14 cellular contexts compared by ENCODE assay signal in genomic region chr11:104256525-104256924, GRCh38.
DNase-seq lines count a peak whose midpoint lies in the region; ATAC-seq, FAIRE-seq and TF ChIP-seq lines count a peak whose summit lies in the region.
"Had no signal": no experiment of that assay in that cellular context is flagged by ENCODE, and none has a peak within 500 bp of the region (broad histone marks: within the 10 kb centered on the region; RNA-seq: fewer than 3 reads in every experiment).

No MANE protein-coding gene starts in this region.

- DNase-seq in Kasumi-1 (lab: John Stamatoyannopoulos, UW) = peak; percentile 33 to 56
- DNase-seq in astrocyte (ENCODE audit: low read depth) = no peak
- DNase-seq in mesenchymal stem cell = peak; percentile 12
- DNase-seq in NCI-H2107 (lab: John Stamatoyannopoulos, UW) = no peak
- no peak for DNase-seq in retina
- DNase-seq: activated CD4-positive, alpha-beta T cell treated with anti-CD3 and anti-CD28 coated beads, Interleukin-2, amount 10 ng/mL, durations not matched to agents 24 days and 14 days; effector CD8-positive, alpha-beta T cell; NCI-H345; stimulated activated CD8-positive, alpha-beta memory T cell treated with anti-CD3 and anti-CD28 coated beads, Interleukin-4, amount 100 ng/mL, for 48 hours had no signal

- H3K27me3 ChIP-seq in DOHH2 (ENCODE audit: control insufficient read depth, low read length) (no peaks in the 10 kb centered on the region), astrocyte (ENCODE audit: insufficient read depth, low read length) (no peaks in the 10 kb centered on the region), mesenchymal stem cell (ENCODE audit: control insufficient read depth in 1 of 2, insufficient read depth in 1 of 2, low read length in 2 of 2) (no peaks in the 10 kb centered on the region)

- no peaks in the 10 kb centered on the region for H3K36me3 ChIP-seq in DOHH2 (ENCODE audit: control insufficient read depth, low read length)
- H3K36me3 ChIP-seq in astrocyte (ENCODE audit: insufficient read depth, low read length) = no peaks in the 10 kb centered on the region
- no peaks in the 10 kb centered on the region for H3K36me3 ChIP-seq in mesenchymal stem cell (ENCODE audit: control insufficient read depth in 1 of 2, insufficient read depth in 2 of 2, low read depth in 1 of 2, low read length in 2 of 2)

- no peak overlapping the region for H3K4me3 ChIP-seq in DOHH2 (ENCODE audit: low read length)
- no peak overlapping the region for H3K4me3 ChIP-seq in astrocyte (ENCODE audit: insufficient read depth, low read depth, low read length)
- no peak overlapping the region for H3K4me3 ChIP-seq in mesenchymal stem cell (ENCODE audit: insufficient read depth in 1 of 2, low read depth in 1 of 2, low read length in 2 of 2)

- H4K8ac ChIP-seq in mesenchymal stem cell (ENCODE audit: low read length) = no peak overlapping the region

- H3K4ac ChIP-seq in mesenchymal stem cell (ENCODE audit: low read depth in 1 of 2, low read length in 2 of 2) = no peak overlapping the region

- no peaks in the 10 kb centered on the region for H3F3A ChIP-seq in DOHH2 (ENCODE audit: control insufficient read depth, insufficient read depth)

- H3K9me3 ChIP-seq in DOHH2 (ENCODE audit: control insufficient read depth, insufficient read depth, low read length) (no peaks in the 10 kb centered on the region), astrocyte (ENCODE audit: insufficient read depth, low read depth, low read length) (no peaks in the 10 kb centered on the region), mesenchymal stem cell (ENCODE audit: control insufficient read depth, low read length) (no peaks in the 10 kb centered on the region)

- H3K79me2 ChIP-seq in DOHH2 (ENCODE audit: control insufficient read depth, low read length) = no peaks in the 10 kb centered on the region
- no peaks in the 10 kb centered on the region for H3K79me2 ChIP-seq in astrocyte (ENCODE audit: insufficient read depth, low read length)

- H3K27ac ChIP-seq in DOHH2 (ENCODE audit: low read depth, low read length) (no peak overlapping the region), astrocyte (ENCODE audit: low read depth, low read length) (no peak overlapping the region), mesenchymal stem cell (ENCODE audit: low read length, poor library complexity, severe bottlenecking) (no peak overlapping the region)
- H3K27ac ChIP-seq: KMS-11 had no signal

- no peak overlapping the region for H3K27ac Mint-ChIP-seq in astrocyte (ENCODE audit: unreplicated experiment)
- H3K27ac Mint-ChIP-seq: activated CD4-positive, alpha-beta T cell treated with anti-CD3 and anti-CD28 coated beads, Interleukin-2, amount 10 ng/mL, durations not matched to agents 24 days and 14 days had no signal

- H2BK120ac ChIP-seq in mesenchymal stem cell (ENCODE audit: low read depth, low read length) = no peak overlapping the region

- H2AK5ac ChIP-seq in mesenchymal stem cell (ENCODE audit: low read length, severe bottlenecking) = no peak overlapping the region

- H3K9ac ChIP-seq in astrocyte (ENCODE audit: low read length) (no peak overlapping the region), mesenchymal stem cell (ENCODE audit: low read length) (no peak overlapping the region)
- H3K9ac ChIP-seq: KMS-11 had no signal

- no peak for FAIRE-seq in astrocyte (lab: Jason Lieb, UNC)
- FAIRE-seq: H54 had no signal

- H3K14ac ChIP-seq in mesenchymal stem cell (ENCODE audit: low read length in 2 of 2) = no peak overlapping the region

- no peaks in the 10 kb centered on the region for H4K20me1 ChIP-seq in DOHH2 (ENCODE audit: control insufficient read depth, insufficient read depth, low read depth, low read length)
- no peaks in the 10 kb centered on the region for H4K20me1 ChIP-seq in astrocyte (ENCODE audit: insufficient read depth, low read length)

- no peak overlapping the region for H3K4me3 Mint-ChIP-seq in astrocyte (ENCODE audit: unreplicated experiment)
- H3K4me3 Mint-ChIP-seq: activated CD4-positive, alpha-beta T cell treated with anti-CD3 and anti-CD28 coated beads, Interleukin-2, amount 10 ng/mL, durations not matched to agents 24 days and 14 days had no signal

- no peak overlapping the region for H3K4me2 ChIP-seq in DOHH2 (ENCODE audit: low read length)
- no peak overlapping the region for H3K4me2 ChIP-seq in astrocyte (ENCODE audit: low read length)
- H3K4me2 ChIP-seq in mesenchymal stem cell (ENCODE audit: low read length, poor library complexity, severe bottlenecking) = no peak overlapping the region
- H3K4me2 ChIP-seq: KMS-11 had no signal

- H2BK15ac ChIP-seq in mesenchymal stem cell (ENCODE audit: low read depth, poor library complexity, severe bottlenecking) = no peak overlapping the region

- no peaks in the 10 kb centered on the region for H3K9me2 ChIP-seq in DOHH2 (replicated peaks; ENCODE audit: control insufficient read depth, low read length)

- no peak overlapping the region for H2AFZ ChIP-seq in astrocyte (ENCODE audit: low read depth, low read length)
- no peak overlapping the region for H2AFZ ChIP-seq in mesenchymal stem cell (ENCODE audit: low read depth, low read length)

- TF ChIP-seq CTCF in DOHH2 (IDR thresholded peaks at IDR 0.05; ENCODE audit: low read depth, low read length, poor library complexity, severe bottlenecking) (peak; percentile 25), astrocyte (IDR thresholded peaks at IDR 0.05; ENCODE audit: insufficient read depth, low read depth, low read length) (peak; percentile 18)

- no peak overlapping the region for H3K18ac ChIP-seq in mesenchymal stem cell (ENCODE audit: low read depth in 1 of 2, low read length in 2 of 2)

- H4K91ac ChIP-seq in mesenchymal stem cell (ENCODE audit: low read length) = no peak overlapping the region

- 92% methylated on average over 1 of the region's 2 CpGs for WGBS in mesenchymal stem cell

- H3K36me3 Mint-ChIP-seq in astrocyte (ENCODE audit: low read depth, unreplicated experiment) = no peaks in the 10 kb centered on the region

- no peak overlapping the region for H2BK12ac ChIP-seq in mesenchymal stem cell (ENCODE audit: low read length in 2 of 2)

- peaks cover 2% of the 10 kb centered on the region for H3K4me1 Mint-ChIP-seq in astrocyte (ENCODE audit: low read depth, unreplicated experiment)
- H3K4me1 Mint-ChIP-seq: activated CD4-positive, alpha-beta T cell treated with anti-CD3 and anti-CD28 coated beads, Interleukin-2, amount 10 ng/mL, durations not matched to agents 24 days and 14 days had no signal

- H3K4me1 ChIP-seq in DOHH2 (ENCODE audit: control insufficient read depth, low read length) (peaks cover 3% of the 10 kb centered on the region; the same call in 1 of the 2 replicates), astrocyte (ENCODE audit: insufficient read depth, low read length) (no peaks in the 10 kb centered on the region), mesenchymal stem cell (ENCODE audit: control insufficient read depth, insufficient read depth, low read depth, low read length) (no peaks in the 10 kb centered on the region)

- no peak for ATAC-seq in GM21526 (IDR thresholded peaks at IDR 0.05; ENCODE audit: low FRiP score, unreplicated experiment)
- no peak for ATAC-seq in HG02571 (IDR thresholded peaks at IDR 0.05; ENCODE audit: unreplicated experiment)

- H3K27me3 Mint-ChIP-seq in astrocyte (ENCODE audit: low read depth, unreplicated experiment) = no peaks in the 10 kb centered on the region
- H3K27me3 Mint-ChIP-seq: activated CD4-positive, alpha-beta T cell treated with anti-CD3 and anti-CD28 coated beads, Interleukin-2, amount 10 ng/mL, durations not matched to agents 24 days and 14 days had no signal

- H3K9me3 Mint-ChIP-seq in astrocyte (ENCODE audit: unreplicated experiment) = no peaks in the 10 kb centered on the region
- H3K9me3 Mint-ChIP-seq: activated CD4-positive, alpha-beta T cell treated with anti-CD3 and anti-CD28 coated beads, Interleukin-2, amount 10 ng/mL, durations not matched to agents 24 days and 14 days had no signal

- H3K23ac ChIP-seq in mesenchymal stem cell (ENCODE audit: low read length in 2 of 2) = no peak overlapping the region

- no peaks in the 10 kb centered on the region for H3K79me1 ChIP-seq in mesenchymal stem cell (replicated peaks; ENCODE audit: low read length, poor library complexity, severe bottlenecking)

- no peak overlapping the region for H2BK5ac ChIP-seq in mesenchymal stem cell (ENCODE audit: low read depth, low read length, poor library complexity, severe bottlenecking)

Comparison
In these comparisons a context has a peak if more than half of its experiments do, and no peak if none do; other contexts are left out.
1. DNase-seq: peak in Kasumi-1 (2 of 2) and mesenchymal stem cell (single experiment); none in astrocyte (single experiment), NCI-H2107 (single experiment) and retina (single experiment).